ENCODE assay signal across 20 cellular contexts in genomic region chr6:156474507-156475120, GRCh38.
DNase-seq lines count a peak whose midpoint lies in the region; ATAC-seq and TF ChIP-seq lines count a peak whose summit lies in the region.
"Had no signal": no experiment of that assay in that cellular context is flagged by ENCODE, and none has a peak within 500 bp of the region (broad histone marks: within the 10 kb centered on the region; RNA-seq: fewer than 3 reads in every experiment).

No MANE protein-coding gene starts in this region.

- DNase-seq in suprapubic skin (ENCODE audit: low spot score in 2 of 2) (no peak), NCI-H1048 (lab: John Stamatoyannopoulos, UW) (no peak), nephron progenitor cell (no peak), kidney glomerular epithelial cell (lab: John Stamatoyannopoulos, UW) (no peak)
- DNase-seq: activated CD4-positive, alpha-beta T cell treated with anti-CD3 and anti-CD28 coated beads, Interleukin-2, amount 10 ng/mL, durations not matched to agents 24 days and 14 days; body of pancreas; colonic mucosa; NCI-H1092; NCI-H774; small intestine; T1000; trophoblast cell had no signal

- no peak overlapping the region for H3K27ac ChIP-seq in suprapubic skin
- H3K27ac ChIP-seq: body of pancreas, colonic mucosa, KMS-11, prostate gland had no signal

- no peaks in the 10 kb centered on the region for H3K36me3 Mint-ChIP-seq in nephron progenitor cell (ENCODE audit: low read depth)
- H3K36me3 Mint-ChIP-seq: activated naive CD8-positive, alpha-beta T cell had no signal

- H3K9me3 ChIP-seq in suprapubic skin: no peaks in the 10 kb centered on the region
- H3K9me3 ChIP-seq: body of pancreas, colonic mucosa, prostate gland had no signal

- H3K4me3 Mint-ChIP-seq in nephron progenitor cell: no peak overlapping the region
- H3K4me3 Mint-ChIP-seq: activated CD4-positive, alpha-beta T cell treated with anti-CD3 and anti-CD28 coated beads, Interleukin-2, amount 10 ng/mL, durations not matched to agents 24 days and 14 days; activated naive CD8-positive, alpha-beta T cell; nephron had no signal

- no peaks in the 10 kb centered on the region for H3K9me3 Mint-ChIP-seq in nephron progenitor cell
- H3K9me3 Mint-ChIP-seq: nephron had no signal

- H3K4me1 Mint-ChIP-seq in nephron progenitor cell: no peaks in the 10 kb centered on the region
- H3K4me1 Mint-ChIP-seq: nephron had no signal

- TF ChIP-seq POLR2A in suprapubic skin (IDR thresholded peaks at IDR 0.05): no peak

- H3K27me3 ChIP-seq in suprapubic skin: no peaks in the 10 kb centered on the region
- H3K27me3 ChIP-seq: body of pancreas, colonic mucosa had no signal

- ATAC-seq in GM18502 (IDR thresholded peaks at IDR 0.05; ENCODE audit: poor library complexity, unreplicated experiment): peak; percentile 88
- peak; percentile 97 for ATAC-seq in GM19351 (IDR thresholded peaks at IDR 0.05; ENCODE audit: unreplicated experiment)
- ATAC-seq in HG02798 (IDR thresholded peaks at IDR 0.05; ENCODE audit: poor library complexity, unreplicated experiment): peak; percentile 52
- peak; percentile 70 for ATAC-seq in HG03565 (IDR thresholded peaks at IDR 0.05; ENCODE audit: unreplicated experiment)
- ATAC-seq: body of pancreas had no signal

- no peak overlapping the region for H3K4me3 ChIP-seq in suprapubic skin
- H3K4me3 ChIP-seq: body of pancreas, colonic mucosa, prostate gland had no signal

- H3K36me3 ChIP-seq in suprapubic skin: no peaks in the 10 kb centered on the region
- H3K36me3 ChIP-seq: colonic mucosa, prostate gland had no signal

- H3K4me1 ChIP-seq in suprapubic skin: no peaks in the 10 kb centered on the region
- H3K4me1 ChIP-seq: body of pancreas, colonic mucosa, prostate gland had no signal

- peaks cover 10% of the 10 kb centered on the region for H3K27me3 Mint-ChIP-seq in nephron progenitor cell (ENCODE audit: low read depth, poor library complexity)
- H3K27me3 Mint-ChIP-seq: activated CD4-positive, alpha-beta T cell treated with anti-CD3 and anti-CD28 coated beads, Interleukin-2, amount 10 ng/mL, durations not matched to agents 24 days and 14 days; activated naive CD8-positive, alpha-beta T cell had no signal

- H3K27ac Mint-ChIP-seq in nephron progenitor cell: no peak overlapping the region
- H3K27ac Mint-ChIP-seq: activated CD4-positive, alpha-beta T cell treated with anti-CD3 and anti-CD28 coated beads, Interleukin-2, amount 10 ng/mL, durations not matched to agents 24 days and 14 days; activated naive CD8-positive, alpha-beta T cell; nephron had no signal

- 87% methylated on average over 5 of the region's 5 CpGs for WGBS in suprapubic skin

- TF ChIP-seq EP300 in suprapubic skin (IDR thresholded peaks at IDR 0.05): no peak

- TF ChIP-seq CTCF in suprapubic skin (IDR thresholded peaks at IDR 0.05) (no peak), nephron progenitor cell (IDR thresholded peaks at IDR 0.05) (no peak)
